In genomic region chr15:101086394-101087171, GRCh38 we compare ENCODE assay signal across 1 cellular context.
TF ChIP-seq lines count a peak whose summit lies in the region.

No MANE protein-coding gene starts in this region.

TF ChIP-seq in K562, 482 proteins besides CTCF, POLR2A, EP300 and RAD21 (continues in another document):
- TF ChIP-seq ID3 (CRISPR knock-in tag; IDR thresholded peaks at IDR 0.05): no peak
- TF ChIP-seq ID3 (tag; IDR thresholded peaks at IDR 0.05): peak; percentile 71; the same call in 1 of the 2 replicates
- TF ChIP-seq ZFX (CRISPR knock-in tag; IDR thresholded peaks at IDR 0.05): peak; percentile 89
- TF ChIP-seq, protein P1, sequence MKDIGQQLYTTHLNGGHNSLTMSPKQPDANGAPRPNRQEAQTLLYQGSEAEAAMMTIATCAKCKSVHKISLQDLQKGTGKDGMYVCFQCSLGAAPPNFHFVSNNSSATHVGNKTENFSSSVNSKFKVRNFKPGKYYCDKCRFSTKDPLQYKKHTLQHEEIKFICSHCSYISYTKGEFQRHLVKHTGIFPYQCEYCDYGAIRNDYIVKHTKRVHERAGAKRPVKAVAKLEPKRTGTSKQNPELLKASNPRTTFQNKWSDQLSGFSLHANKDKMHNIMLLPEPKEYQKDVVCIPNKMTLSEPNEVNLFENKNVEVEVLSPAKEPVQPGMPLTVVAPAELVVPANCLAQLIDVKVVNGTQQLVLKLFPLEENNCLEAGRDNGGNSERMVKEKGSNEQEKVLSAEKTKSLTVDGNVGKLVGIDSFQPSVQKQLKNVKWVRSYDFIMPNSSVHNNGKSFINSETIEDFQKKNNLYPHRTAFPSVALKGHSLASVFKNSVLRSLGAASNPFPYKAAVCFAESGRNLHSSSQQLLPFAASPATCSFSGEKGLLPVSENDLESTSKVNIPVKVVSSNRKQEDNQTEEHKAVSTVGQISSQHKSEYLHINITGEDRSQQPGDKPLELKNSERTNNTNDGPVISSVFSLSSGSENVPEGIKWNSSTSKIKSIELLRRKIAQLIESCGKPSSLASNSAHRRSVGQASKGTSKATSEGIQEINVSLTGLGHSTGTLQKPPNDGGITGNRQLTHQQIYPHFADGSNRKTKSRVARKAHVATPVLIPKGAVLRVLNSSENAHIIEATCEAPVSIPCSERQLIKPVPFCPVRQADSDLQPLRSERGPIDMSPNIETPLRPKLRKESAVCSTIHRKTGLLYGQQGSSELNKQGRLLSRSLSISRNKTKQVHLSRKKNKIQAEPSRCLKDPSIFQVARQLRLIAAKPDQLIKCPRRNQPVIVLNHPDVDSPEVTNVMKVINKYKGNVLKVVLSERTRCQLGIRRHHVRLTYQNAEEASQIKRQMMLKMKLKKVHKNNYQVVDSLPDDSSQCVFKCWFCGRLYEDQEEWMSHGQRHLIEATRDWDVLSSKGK (CRISPR knock-in tag; IDR thresholded peaks at IDR 0.05): no peak
- TF ChIP-seq UBTF (IDR thresholded peaks at IDR 0.05; ENCODE audit: borderline replicate concordance in 1 of 2, low read depth in 2 of 2, low read length in 2 of 2): no peak; a peak in 1 of 4 replicates
- TF ChIP-seq ZNF232 (CRISPR knock-in tag; IDR thresholded peaks at IDR 0.05): peak; percentile 62; the same call in 1 of the 2 replicates
- TF ChIP-seq, protein P2, sequence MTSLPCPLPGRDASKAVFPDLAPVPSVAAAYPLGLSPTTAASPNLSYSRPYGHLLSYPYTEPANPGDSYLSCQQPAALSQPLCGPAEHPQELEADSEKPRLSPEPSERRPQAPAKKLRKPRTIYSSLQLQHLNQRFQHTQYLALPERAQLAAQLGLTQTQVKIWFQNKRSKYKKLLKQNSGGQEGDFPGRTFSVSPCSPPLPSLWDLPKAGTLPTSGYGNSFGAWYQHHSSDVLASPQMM (CRISPR knock-in tag; IDR thresholded peaks at IDR 0.05): no peak
- TF ChIP-seq ZBTB2 (IDR thresholded peaks at IDR 0.05): peak; percentile 79
- TF ChIP-seq, protein P3, sequence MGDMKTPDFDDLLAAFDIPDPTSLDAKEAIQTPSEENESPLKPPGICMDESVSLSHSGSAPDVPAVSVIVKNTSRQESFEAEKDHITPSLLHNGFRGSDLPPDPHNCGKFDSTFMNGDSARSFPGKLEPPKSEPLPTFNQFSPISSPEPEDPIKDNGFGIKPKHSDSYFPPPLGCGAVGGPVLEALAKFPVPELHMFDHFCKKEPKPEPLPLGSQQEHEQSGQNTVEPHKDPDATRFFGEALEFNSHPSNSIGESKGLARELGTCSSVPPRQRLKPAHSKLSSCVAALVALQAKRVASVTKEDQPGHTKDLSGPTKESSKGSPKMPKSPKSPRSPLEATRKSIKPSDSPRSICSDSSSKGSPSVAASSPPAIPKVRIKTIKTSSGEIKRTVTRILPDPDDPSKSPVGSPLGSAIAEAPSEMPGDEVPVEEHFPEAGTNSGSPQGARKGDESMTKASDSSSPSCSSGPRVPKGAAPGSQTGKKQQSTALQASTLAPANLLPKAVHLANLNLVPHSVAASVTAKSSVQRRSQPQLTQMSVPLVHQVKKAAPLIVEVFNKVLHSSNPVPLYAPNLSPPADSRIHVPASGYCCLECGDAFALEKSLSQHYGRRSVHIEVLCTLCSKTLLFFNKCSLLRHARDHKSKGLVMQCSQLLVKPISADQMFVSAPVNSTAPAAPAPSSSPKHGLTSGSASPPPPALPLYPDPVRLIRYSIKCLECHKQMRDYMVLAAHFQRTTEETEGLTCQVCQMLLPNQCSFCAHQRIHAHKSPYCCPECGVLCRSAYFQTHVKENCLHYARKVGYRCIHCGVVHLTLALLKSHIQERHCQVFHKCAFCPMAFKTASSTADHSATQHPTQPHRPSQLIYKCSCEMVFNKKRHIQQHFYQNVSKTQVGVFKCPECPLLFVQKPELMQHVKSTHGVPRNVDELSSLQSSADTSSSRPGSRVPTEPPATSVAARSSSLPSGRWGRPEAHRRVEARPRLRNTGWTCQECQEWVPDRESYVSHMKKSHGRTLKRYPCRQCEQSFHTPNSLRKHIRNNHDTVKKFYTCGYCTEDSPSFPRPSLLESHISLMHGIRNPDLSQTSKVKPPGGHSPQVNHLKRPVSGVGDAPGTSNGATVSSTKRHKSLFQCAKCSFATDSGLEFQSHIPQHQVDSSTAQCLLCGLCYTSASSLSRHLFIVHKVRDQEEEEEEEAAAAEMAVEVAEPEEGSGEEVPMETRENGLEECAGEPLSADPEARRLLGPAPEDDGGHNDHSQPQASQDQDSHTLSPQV (IDR thresholded peaks at IDR 0.05): peak; percentile 70; the same call in 1 of the 2 replicates
- peak; percentile 61; the same call in 1 of the 2 replicates for TF ChIP-seq ZC3H4 (CRISPR knock-in tag; IDR thresholded peaks at IDR 0.05; ENCODE audit: borderline replicate concordance)
- TF ChIP-seq ZNF584 (CRISPR knock-in tag; IDR thresholded peaks at IDR 0.05; ENCODE audit: low read depth): 0 out of 2 replicates have a peak, but pooled peaks have one; percentile 50
- TF ChIP-seq TRIM28 (IDR thresholded peaks at IDR 0.05): no peak
- TF ChIP-seq, protein P4, sequence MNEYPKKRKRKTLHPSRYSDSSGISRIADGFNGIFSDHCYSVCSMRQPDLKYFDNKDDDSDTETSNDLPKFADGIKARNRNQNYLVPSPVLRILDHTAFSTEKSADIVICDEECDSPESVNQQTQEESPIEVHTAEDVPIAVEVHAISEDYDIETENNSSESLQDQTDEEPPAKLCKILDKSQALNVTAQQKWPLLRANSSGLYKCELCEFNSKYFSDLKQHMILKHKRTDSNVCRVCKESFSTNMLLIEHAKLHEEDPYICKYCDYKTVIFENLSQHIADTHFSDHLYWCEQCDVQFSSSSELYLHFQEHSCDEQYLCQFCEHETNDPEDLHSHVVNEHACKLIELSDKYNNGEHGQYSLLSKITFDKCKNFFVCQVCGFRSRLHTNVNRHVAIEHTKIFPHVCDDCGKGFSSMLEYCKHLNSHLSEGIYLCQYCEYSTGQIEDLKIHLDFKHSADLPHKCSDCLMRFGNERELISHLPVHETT (CRISPR knock-in tag; conservative IDR thresholded peaks at IDR 0.05 in 1 of 2, IDR thresholded peaks at IDR 0.05 in 1 of 2): peak in 1 of 2 experiments; percentile 20; a peak in 1 of 4 replicates
- peak; percentile 95 for TF ChIP-seq POLR2G (IDR thresholded peaks at IDR 0.05; ENCODE audit: low read depth, low read length)
- TF ChIP-seq MAX (CRISPR knock-in tag; IDR thresholded peaks at IDR 0.05): peak; percentile 88
- TF ChIP-seq IRF1 (CRISPR knock-in tag; IDR thresholded peaks at IDR 0.05; ENCODE audit: borderline replicate concordance): 0 out of 2 replicates have a peak, but pooled peaks have one; percentile 50
- TF ChIP-seq CSDE1 (IDR thresholded peaks at IDR 0.05): peak in 1 of 2 experiments; percentile 24; a peak in 1 of 4 replicates
- TF ChIP-seq E2F3 (CRISPR knock-in tag; IDR thresholded peaks at IDR 0.05): peak; percentile 68; the same call in 1 of the 2 replicates
- peak; percentile 77 for TF ChIP-seq EP400 (IDR thresholded peaks at IDR 0.05)
- TF ChIP-seq CCNT2 (IDR thresholded peaks at IDR 0.05; ENCODE audit: borderline replicate concordance, extremely low read depth, insufficient read length, low read depth, low read length): peak; percentile 66
- TF ChIP-seq HNRNPLL (IDR thresholded peaks at IDR 0.05; ENCODE audit: low read depth, low read length, poor library complexity, severe bottlenecking): peak; percentile 26
- no peak for TF ChIP-seq ZNF79 (CRISPR knock-in tag; IDR thresholded peaks at IDR 0.05; ENCODE audit: low read depth)
- 0 out of 2 replicates have a peak, but pooled peaks have one; percentile 65 for TF ChIP-seq ERF (CRISPR knock-in tag; IDR thresholded peaks at IDR 0.05)
- TF ChIP-seq NONO (IDR thresholded peaks at IDR 0.05; ENCODE audit: low read depth in 2 of 2, low read length in 1 of 2): peak in 1 of 2 experiments; percentile 14; a peak in 1 of 4 replicates
- TF ChIP-seq MEIS2 (IDR thresholded peaks at IDR 0.05; ENCODE audit: partially characterized antibody): peak; percentile 92
- peak; percentile 76 for TF ChIP-seq TAF1 (IDR thresholded peaks at IDR 0.05; ENCODE audit: control insufficient read depth, extremely low read depth, insufficient read depth, low read length, severe bottlenecking)
- no peak for TF ChIP-seq FUS (optimal IDR thresholded peaks at IDR 0.05; ENCODE audit: low read depth, low read length)
- 0 out of 4 replicates have a peak, but pooled peaks of 1 of the 2 experiments have one; percentile 14 for TF ChIP-seq ZMIZ1 (IDR thresholded peaks at IDR 0.05; ENCODE audit: low read depth in 2 of 2, low read length in 2 of 2)
- peak; percentile 95 for TF ChIP-seq NRF1 (conservative IDR thresholded peaks at IDR 0.05 in 1 of 2, IDR thresholded peaks at IDR 0.05 in 1 of 2)
- peak; percentile 58 for TF ChIP-seq FIP1L1 (IDR thresholded peaks at IDR 0.05; ENCODE audit: low read depth, low read length, poor library complexity, severe bottlenecking)
- TF ChIP-seq MIER1 (IDR thresholded peaks at IDR 0.05; ENCODE audit: low read depth): peak; percentile 43; the same call in 1 of the 2 replicates
- no peak for TF ChIP-seq ZNF174 (CRISPR knock-in tag; IDR thresholded peaks at IDR 0.05)
- TF ChIP-seq ZBTB43 (CRISPR knock-in tag; IDR thresholded peaks at IDR 0.05): peak; percentile 69
- TF ChIP-seq, protein P5, sequence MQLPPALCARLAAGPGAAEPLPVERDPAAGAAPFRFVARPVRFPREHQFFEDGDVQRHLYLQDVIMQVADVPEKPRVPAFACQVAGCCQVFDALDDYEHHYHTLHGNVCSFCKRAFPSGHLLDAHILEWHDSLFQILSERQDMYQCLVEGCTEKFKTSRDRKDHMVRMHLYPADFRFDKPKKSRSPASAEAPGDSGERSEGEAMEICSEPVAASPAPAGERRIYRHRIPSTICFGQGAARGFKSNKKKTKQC (CRISPR knock-in tag; IDR thresholded peaks at IDR 0.05): peak; percentile 70; the same call in 1 of the 2 replicates
- TF ChIP-seq MAZ (CRISPR knock-in tag; conservative IDR thresholded peaks at IDR 0.05 in 1 of 2, IDR thresholded peaks at IDR 0.05 in 1 of 2): peak in 1 of 2 experiments; percentile 71; a peak in 2 of 4 replicates
